17 cellular contexts compared by ENCODE assay signal in the genomic region with DNA sequence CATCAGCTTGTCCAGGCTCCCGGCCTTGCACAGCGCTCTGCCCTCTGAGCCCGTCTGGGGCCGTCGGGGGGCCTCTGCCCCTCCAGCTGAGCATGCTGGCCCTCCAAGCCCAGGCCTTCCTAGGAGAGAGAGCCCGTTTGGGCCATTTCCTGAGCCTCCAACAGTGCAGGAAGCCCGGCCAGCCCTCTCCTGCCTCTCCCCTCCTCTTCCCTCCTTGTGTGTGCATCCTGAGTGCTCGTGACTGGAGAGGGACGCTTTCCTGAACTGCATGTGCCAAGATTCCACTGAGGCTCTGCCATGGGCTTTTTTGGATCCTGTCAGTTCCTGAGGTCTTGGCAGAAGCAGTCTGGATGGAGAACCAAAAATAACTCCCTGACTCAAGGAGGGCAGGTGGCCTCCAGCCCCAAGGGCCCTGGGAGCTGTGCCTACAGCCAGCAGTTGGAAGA. TPM values are rescaled to one million over a fixed set of nuclear protein-coding genes. Genes with fewer than 3 reads are reported as not detected.
A peak's percentile ranks its signal among the peaks of the same experiment; 100 is the strongest.
DNase-seq lines count a peak whose midpoint lies in the region; ATAC-seq and TF ChIP-seq lines count a peak whose summit lies in the region.
"Had no signal": no experiment of that assay in that cellular context is flagged by ENCODE, and none has a peak within 500 bp of the region (broad histone marks: within the 10 kb centered on the region; RNA-seq: fewer than 3 reads in every experiment).

No MANE protein-coding gene starts in this region.

- no peak for DNase-seq in WERI-Rb-1
- DNase-seq in medulla oblongata (ENCODE audit: extremely low spot score): peak; percentile 34
- no peak for DNase-seq in hepatic stellate cell (ENCODE audit: low spot score)
- no peak for DNase-seq in superior temporal gyrus (ENCODE audit: extremely low spot score)
- DNase-seq in NCI-H146 treated with DMSO at 0.1 percent for 48 hours (lab: John Stamatoyannopoulos, UW; ENCODE audit: unreplicated experiment): no peak
- DNase-seq: BE2C; CD8-positive, alpha-beta memory T cell; H7; KG1; NCI-H1105 treated with DMSO at 0.1 percent for 48 hours; NCI-H187 treated with DMSO at 0.1 percent for 48 hours; NCI-H82; SHP77 had no signal

- H3K4me3 ChIP-seq in WERI-Rb-1 (ENCODE audit: low read depth, low read length): no peak overlapping the region
- no peak overlapping the region for H3K4me3 ChIP-seq in skeletal muscle tissue (ENCODE audit: low read length in 3 of 3)

- peak overlapping the region; percentile 90 for H3K27ac ChIP-seq in WERI-Rb-1
- peak overlapping the region; percentile 47 for H3K27ac ChIP-seq in cingulate gyrus (ENCODE audit: low read depth, low read length)
- H3K27ac ChIP-seq in skeletal muscle tissue (ENCODE audit: low read depth, low read length): peak overlapping the region; percentile 85

- H3K36me3 ChIP-seq in WERI-Rb-1 (peaks cover 89% of the 10 kb centered on the region), skeletal muscle tissue (ENCODE audit: control insufficient read depth in 3 of 3, insufficient read depth in 3 of 3, low read length in 3 of 3) (peaks cover 0 to 3% (median 0%) of the 10 kb centered on the region in 3 donors)

- H3K4me1 ChIP-seq in skeletal muscle tissue (ENCODE audit: control insufficient read depth in 3 of 3, insufficient read depth in 3 of 3, low read length in 3 of 3): peaks cover 33 to 63% (median 54%) of the 10 kb centered on the region in 3 donors
- H3K4me1 ChIP-seq: BE2C had no signal

- H3K9me3 ChIP-seq in WERI-Rb-1 (ENCODE audit: severe bottlenecking) (no peaks in the 10 kb centered on the region), skeletal muscle tissue (ENCODE audit: control insufficient read depth in 3 of 3, low read length in 3 of 3) (no peaks in the 10 kb centered on the region)
- H3K9me3 ChIP-seq: BE2C had no signal

- ATAC-seq in HG03432 (IDR thresholded peaks at IDR 0.05; ENCODE audit: unreplicated experiment): no peak
- ATAC-seq: Panc1 had no signal

- H3K27me3 ChIP-seq in WERI-Rb-1 (ENCODE audit: insufficient read depth, low read depth, severe bottlenecking) (no peaks in the 10 kb centered on the region), skeletal muscle tissue (ENCODE audit: control insufficient read depth in 3 of 3, insufficient read depth in 3 of 3, low read length in 3 of 3) (peaks cover 0 to 7% (median 0%) of the 10 kb centered on the region in 3 donors)
- H3K27me3 ChIP-seq: BE2C had no signal

- H3K9ac ChIP-seq in skeletal muscle tissue (ENCODE audit: low read depth in 1 of 3, low read length in 3 of 3): peak overlapping the region in 2 of 3 donors; percentile 53 to 72

- no peak for TF ChIP-seq CTCF in WERI-Rb-1 (IDR thresholded peaks at IDR 0.05; ENCODE audit: low read depth, low read length)

RNA-seq across cellular contexts. Expression of a gene that starts 15.6 kb away (rescaled TPM):
- total RNA-seq in skeletal muscle tissue: 2.6 TPM
- total RNA-seq: CD8-positive, alpha-beta memory T cell had no signal
